Comparison of ENCODE assay signal across 28 cellular contexts in the genomic region with DNA sequence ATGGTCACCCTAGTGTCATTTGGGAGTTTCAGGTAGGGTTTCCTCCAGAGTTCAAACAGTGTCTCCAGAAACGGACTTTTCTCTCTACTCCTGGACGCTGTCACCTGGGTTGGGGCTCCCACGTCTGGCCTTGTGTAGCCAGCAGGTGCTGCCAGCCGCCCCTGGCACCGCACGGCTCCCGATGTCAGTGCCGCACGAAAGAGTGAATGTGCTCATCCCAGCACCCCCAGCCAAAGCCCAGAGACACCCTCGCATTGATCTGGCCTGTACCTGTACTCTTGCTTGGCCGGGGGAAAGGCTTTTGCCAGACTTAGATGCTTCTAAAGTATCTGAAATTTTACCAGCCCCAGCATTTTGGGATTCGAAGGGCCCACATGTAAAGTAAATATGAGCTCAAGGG.
DNase-seq lines count a peak whose midpoint lies in the region; ATAC-seq, FAIRE-seq and TF ChIP-seq lines count a peak whose summit lies in the region.
"Had no signal": no experiment of that assay in that cellular context is flagged by ENCODE, and none has a peak within 500 bp of the region (broad histone marks: within the 10 kb centered on the region; RNA-seq: fewer than 3 reads in every experiment).

No MANE protein-coding gene starts in this region.

- peaks cover 20% of the 10 kb centered on the region for H3K4me1 Mint-ChIP-seq in endothelial cell (ENCODE audit: unreplicated experiment)
- no peaks in the 10 kb centered on the region for H3K4me1 Mint-ChIP-seq in activated CD8-positive, alpha-beta memory T cell treated with anti-CD3 and anti-CD28 coated beads, Interleukin-2, amount 10 ng/mL, durations not matched to agents 7 days and 5 days
- H3K4me1 Mint-ChIP-seq in chondrocyte (ENCODE audit: low read depth), result peaks cover 21% of the 10 kb centered on the region
- H3K4me1 Mint-ChIP-seq: CD14-positive monocyte; CD4-positive, alpha-beta memory T cell; CD4-positive, CD25-positive, alpha-beta regulatory T cell; CD8-positive, alpha-beta memory T cell had no signal

- H3K79me1 ChIP-seq in IMR-90 (ENCODE audit: low read depth in 1 of 2, low read length in 2 of 2) (no peaks in the 10 kb centered on the region), neuronal stem cell (ENCODE audit: low read depth, low read length) (no peaks in the 10 kb centered on the region)

- H3K23ac ChIP-seq in IMR-90 (ENCODE audit: low read depth, low read length) (no peak overlapping the region), neuronal stem cell (ENCODE audit: low read depth, low read length, poor library complexity) (no peak overlapping the region)

- no TSS peak for BruUV-seq in IMR-90 (replicated peaks; lab: Mats Ljungman, UMichigan)

- H3K14ac ChIP-seq in IMR-90 (replicated peaks; ENCODE audit: low read depth, low read length), result no peak overlapping the region
- no peak overlapping the region for H3K14ac ChIP-seq in neuronal stem cell (ENCODE audit: low read length)

- H3K36me3 Mint-ChIP-seq in endothelial cell (ENCODE audit: low read depth, unreplicated experiment) (no peaks in the 10 kb centered on the region), chondrocyte (ENCODE audit: low read depth) (peaks cover 1% of the 10 kb centered on the region)
- no peaks in the 10 kb centered on the region for H3K36me3 Mint-ChIP-seq in activated CD8-positive, alpha-beta memory T cell treated with anti-CD3 and anti-CD28 coated beads, Interleukin-2, amount 10 ng/mL, durations not matched to agents 7 days and 5 days
- H3K36me3 Mint-ChIP-seq: CD14-positive monocyte; CD4-positive, alpha-beta memory T cell; CD4-positive, CD25-positive, alpha-beta regulatory T cell; CD8-positive, alpha-beta memory T cell had no signal

- H3K9ac ChIP-seq in IMR-90 (ENCODE audit: low read depth, low read length) (no peak overlapping the region), kidney (ENCODE audit: low read length in 2 of 2) (no peak overlapping the region), neuronal stem cell (ENCODE audit: low read depth, low read length, poor library complexity) (no peak overlapping the region)
- H3K9ac ChIP-seq: BLaER1 had no signal

- H2AFZ ChIP-seq in IMR-90 (replicated peaks; ENCODE audit: low read length, poor library complexity) (no peak overlapping the region), neuronal stem cell (ENCODE audit: low read length) (no peak overlapping the region)

- no peaks in the 10 kb centered on the region for H4K20me1 ChIP-seq in IMR-90 (ENCODE audit: insufficient read depth, low read length)
- H4K20me1 ChIP-seq: BLaER1 had no signal

- H2BK12ac ChIP-seq in neuronal stem cell (ENCODE audit: low read length), result no peak overlapping the region

- no peak overlapping the region for H4K8ac ChIP-seq in IMR-90 (ENCODE audit: low read depth in 2 of 2, low read length in 2 of 2)
- H4K8ac ChIP-seq in neuronal stem cell (ENCODE audit: low read depth, low read length), result no peak overlapping the region

- no peak overlapping the region for H2AK5ac ChIP-seq in IMR-90 (ENCODE audit: low read depth, low read length)
- no peak overlapping the region for H2AK5ac ChIP-seq in neuronal stem cell (ENCODE audit: low read depth, low read length)

- TF ChIP-seq RAD21 in IMR-90 (IDR thresholded peaks at IDR 0.05; ENCODE audit: low read length), result no peak

- H3K27me3 ChIP-seq in IMR-90 (ENCODE audit: control insufficient read depth, insufficient read depth, low read length) (peaks cover 6% of the 10 kb centered on the region), neuronal stem cell (ENCODE audit: control insufficient read depth in 3 of 3, insufficient read depth in 3 of 3, low read depth in 1 of 3, low read length in 3 of 3) (no peaks in the 10 kb centered on the region)
- H3K27me3 ChIP-seq: BLaER1 had no signal

- H3K9me3 Mint-ChIP-seq in endothelial cell (ENCODE audit: unreplicated experiment) (no peaks in the 10 kb centered on the region), chondrocyte (ENCODE audit: low read depth) (peaks cover 4% of the 10 kb centered on the region)
- no peaks in the 10 kb centered on the region for H3K9me3 Mint-ChIP-seq in activated CD8-positive, alpha-beta memory T cell treated with anti-CD3 and anti-CD28 coated beads, Interleukin-2, amount 10 ng/mL, durations not matched to agents 7 days and 5 days (ENCODE audit: low read depth)
- H3K9me3 Mint-ChIP-seq: CD4-positive, alpha-beta memory T cell; CD8-positive, alpha-beta memory T cell had no signal

- H3K9me3 ChIP-seq in IMR-90 (ENCODE audit: control insufficient read depth, insufficient read depth, low read length), result peaks cover 3% of the 10 kb centered on the region
- H3K9me3 ChIP-seq in kidney (ENCODE audit: control insufficient read depth in 1 of 2, low read length in 2 of 2), result no peaks in the 10 kb centered on the region
- H3K9me3 ChIP-seq in neuronal stem cell (replicated peaks in 1 of 2; ENCODE audit: control insufficient read depth in 2 of 2, insufficient read depth in 1 of 2, low read depth in 1 of 2, low read length in 2 of 2), result no peaks in the 10 kb centered on the region
- H3K9me3 ChIP-seq: A549, BE2C, BLaER1 had no signal

- H4K91ac ChIP-seq in IMR-90 (ENCODE audit: insufficient read depth, low read depth, low read length), result no peak overlapping the region
- no peak overlapping the region for H4K91ac ChIP-seq in neuronal stem cell (ENCODE audit: low read depth, low read length, poor library complexity)

- H3K18ac ChIP-seq in IMR-90 (ENCODE audit: low read depth, low read length) (no peak overlapping the region), neuronal stem cell (ENCODE audit: low read length) (peak overlapping the region; percentile 64)

- H3K56ac ChIP-seq in IMR-90 (ENCODE audit: extremely low read depth, insufficient read depth, low read length), result no peak overlapping the region

- POLR2A ChIA-PET in IMR-90 (lab: Charles Lee; ENCODE audit: unreplicated experiment), result no interaction called here

- DNase-seq in IMR-90 (no peak), endothelial cell (ENCODE audit: low spot score) (no peak), kidney (peak; percentile 44), neuronal stem cell (ENCODE audit: low spot score) (no peak), AG08396 (ENCODE audit: low spot score) (no peak), chondrocyte (ENCODE audit: low spot score) (no peak)
- no peak for DNase-seq in stimulated activated CD4-positive, alpha-beta T cell treated with anti-CD3 and anti-CD28 coated beads, Interleukin-15, amount 100 ng/mL, for 24 hours
- DNase-seq in activated CD8-positive, alpha-beta memory T cell treated with anti-CD3 and anti-CD28 coated beads, Interleukin-2, amount 10 ng/mL, durations not matched to agents 7 days and 5 days, result no peak
- DNase-seq: BE2C; C1 segment of cervical spinal cord; CD4-positive, alpha-beta memory T cell; CD4-positive, CD25-positive, alpha-beta regulatory T cell; CD8-positive, alpha-beta memory T cell; COR-L47; DMS 273 treated with DMSO at 0.1 percent for 48 hours; DMS153; DMS53; DMS79; DND-41; EL; GDM1 had no signal

- H3K4me2 ChIP-seq in IMR-90 (ENCODE audit: low read depth, low read length) (no peak overlapping the region), neuronal stem cell (ENCODE audit: insufficient read depth, low read length, poor library complexity, severe bottlenecking) (no peak overlapping the region)
- H3K4me2 ChIP-seq: A549, BLaER1 had no signal

- H3K4ac ChIP-seq in IMR-90 (ENCODE audit: low read depth, low read length), result no peak overlapping the region
- H3K4ac ChIP-seq in neuronal stem cell (ENCODE audit: low read length), result no peak overlapping the region

- H3K4me3 ChIP-seq in IMR-90 (ENCODE audit: insufficient read depth, low read depth, low read length) (no peak overlapping the region), kidney (ENCODE audit: low read length in 2 of 2) (no peak overlapping the region), neuronal stem cell (ENCODE audit: low read length in 2 of 2) (no peak overlapping the region)
- H3K4me3 ChIP-seq: A549, BLaER1, GM12878 had no signal

- peak overlapping the region; percentile 2 for H3K4me3 Mint-ChIP-seq in endothelial cell (ENCODE audit: unreplicated experiment)
- no peak overlapping the region for H3K4me3 Mint-ChIP-seq in activated CD8-positive, alpha-beta memory T cell treated with anti-CD3 and anti-CD28 coated beads, Interleukin-2, amount 10 ng/mL, durations not matched to agents 7 days and 5 days
- H3K4me3 Mint-ChIP-seq in chondrocyte (ENCODE audit: unreplicated experiment), result no peak overlapping the region
- H3K4me3 Mint-ChIP-seq: CD14-positive monocyte; CD4-positive, alpha-beta memory T cell; CD4-positive, CD25-positive, alpha-beta regulatory T cell; CD8-positive, alpha-beta memory T cell had no signal

- CTCF ChIA-PET in IMR-90 (lab: Yijun Ruan, JAX), result no interaction called here
- CTCF ChIA-PET in activated CD8-positive, alpha-beta memory T cell treated with anti-CD3 and anti-CD28 coated beads, Interleukin-2, amount 10 ng/mL, durations not matched to agents 7 days and 5 days (lab: Charles Lee), result no interaction called here

- H4K5ac ChIP-seq in IMR-90 (ENCODE audit: low read depth, low read length), result no peak overlapping the region

- H3K27me3 Mint-ChIP-seq in endothelial cell (ENCODE audit: unreplicated experiment) (peaks cover 16% of the 10 kb centered on the region), chondrocyte (ENCODE audit: low read depth) (no peaks in the 10 kb centered on the region)
- H3K27me3 Mint-ChIP-seq in activated CD8-positive, alpha-beta memory T cell treated with anti-CD3 and anti-CD28 coated beads, Interleukin-2, amount 10 ng/mL, durations not matched to agents 7 days and 5 days, result no peaks in the 10 kb centered on the region

- H2BK20ac ChIP-seq in IMR-90 (ENCODE audit: low read depth, low read length), result no peak overlapping the region

- in situ Hi-C loops in IMR-90 (cut with MboI; ENCODE audit: low sequenced_read_pairs), result no loop called here

- H3K9me1 ChIP-seq in IMR-90 (ENCODE audit: insufficient read depth, low read length), result peaks cover 7% of the 10 kb centered on the region; the same call in 1 of the 2 replicates

- TF ChIP-seq CTCF in IMR-90 (conservative IDR thresholded peaks at IDR 0.05; ENCODE audit: low read depth, low read length) (no peak), endothelial cell (IDR thresholded peaks at IDR 0.05; ENCODE audit: unreplicated experiment) (no peak), kidney (IDR thresholded peaks at IDR 0.05; ENCODE audit: borderline replicate concordance, extremely low read depth, insufficient read depth) (no peak), chondrocyte (IDR thresholded peaks at IDR 0.05) (no peak)

- no peak overlapping the region for H2BK120ac ChIP-seq in IMR-90 (ENCODE audit: low read depth, low read length)
- H2BK120ac ChIP-seq in neuronal stem cell (ENCODE audit: low read depth, low read length), result no peak overlapping the region

- dilution Hi-C loops in IMR-90 (cut with HindIII; ENCODE audit: low sequenced_read_pairs, unreplicated experiment), result no loop called here

- H3K4me1 ChIP-seq in IMR-90 (ENCODE audit: control insufficient read depth, insufficient read depth, low read length), result peaks cover 10% of the 10 kb centered on the region
- no peaks in the 10 kb centered on the region for H3K4me1 ChIP-seq in kidney (ENCODE audit: control insufficient read depth in 1 of 2, insufficient read depth in 1 of 2, low read depth in 1 of 2, low read length in 2 of 2)
- peaks cover 0 to 7% of the 10 kb centered on the region in 2 donors for H3K4me1 ChIP-seq in neuronal stem cell (ENCODE audit: control insufficient read depth in 2 of 2, insufficient read depth in 1 of 2, low read depth in 1 of 2, low read length in 2 of 2)
- H3K4me1 ChIP-seq: A549, BE2C had no signal

- no peak for ATAC-seq in IMR-90 (ENCODE audit: low read depth)
- no peak for ATAC-seq in activated CD8-positive, alpha-beta memory T cell treated with anti-CD3 and anti-CD28 coated beads, Interleukin-2, amount 10 ng/mL, durations not matched to agents 7 days and 5 days
- ATAC-seq: A549, GM12878 had no signal

- no peak for FAIRE-seq in kidney (lab: Jason Lieb, UNC)
- FAIRE-seq: A549, GM12878, GM12892, GM18507 had no signal

- H3K27ac ChIP-seq in IMR-90 (ENCODE audit: insufficient read depth, low read length) (no peak overlapping the region), kidney (ENCODE audit: low read depth in 2 of 2, low read length in 2 of 2) (no peak overlapping the region), neuronal stem cell (replicated peaks; ENCODE audit: low read length) (no peak overlapping the region)
- H3K27ac ChIP-seq: 22Rv1, A549, BLaER1 had no signal

- no peak overlapping the region for H2BK15ac ChIP-seq in IMR-90 (ENCODE audit: low read depth, low read length)
- no peak overlapping the region for H2BK15ac ChIP-seq in neuronal stem cell (ENCODE audit: low read length)

- H3K36me3 ChIP-seq in IMR-90 (ENCODE audit: control insufficient read depth, insufficient read depth, low read length) (no peaks in the 10 kb centered on the region), kidney (ENCODE audit: control insufficient read depth in 1 of 2, insufficient read depth in 2 of 2, low read length in 2 of 2) (no peaks in the 10 kb centered on the region), neuronal stem cell (replicated peaks in 1 of 2; ENCODE audit: control insufficient read depth in 2 of 2, insufficient read depth in 2 of 2, low read length in 2 of 2) (no peaks in the 10 kb centered on the region)
- H3K36me3 ChIP-seq: BE2C, BLaER1 had no signal

- intact Hi-C loops in IMR-90 (cut with micrococcal nuclease) (no loop called here), kidney (cut with DNase I) (no loop called here)

- WGBS in IMR-90 (ENCODE audit: extremely low coverage in 2 of 2, insufficient read length in 1 of 2), 2 experiments, result 91% methylated on average over 4 of the region's 12 CpGs; no CpG with 5 or more reads in 1 of the 2 experiments
- no CpG with 5 or more reads among the region's 12 CpGs for WGBS in neuronal stem cell (ENCODE audit: extremely low coverage in 2 of 2, insufficient read length in 2 of 2, insufficient replicate concordance in 1 of 2), 2 donors

- H2AK9ac ChIP-seq in IMR-90 (replicated peaks; ENCODE audit: low read depth, low read length, poor library complexity), result peak overlapping the region; percentile 69

- H2BK5ac ChIP-seq in IMR-90 (ENCODE audit: low read depth, low read length, poor library complexity, severe bottlenecking) (no peak overlapping the region), neuronal stem cell (ENCODE audit: low read length) (no peak overlapping the region)

- TF ChIP-seq POLR2A in IMR-90 (IDR thresholded peaks at IDR 0.05; ENCODE audit: low read depth, low read length), result no peak

- no peak overlapping the region for H3K27ac Mint-ChIP-seq in endothelial cell (ENCODE audit: unreplicated experiment)
- no peak overlapping the region for H3K27ac Mint-ChIP-seq in activated CD8-positive, alpha-beta memory T cell treated with anti-CD3 and anti-CD28 coated beads, Interleukin-2, amount 10 ng/mL, durations not matched to agents 7 days and 5 days
- no peak overlapping the region for H3K27ac Mint-ChIP-seq in chondrocyte (ENCODE audit: unreplicated experiment)
- H3K27ac Mint-ChIP-seq: CD14-positive monocyte; CD4-positive, alpha-beta memory T cell; CD4-positive, CD25-positive, alpha-beta regulatory T cell had no signal
